Comparison of ENCODE assay signal across 1 cellular context in the genomic region with DNA sequence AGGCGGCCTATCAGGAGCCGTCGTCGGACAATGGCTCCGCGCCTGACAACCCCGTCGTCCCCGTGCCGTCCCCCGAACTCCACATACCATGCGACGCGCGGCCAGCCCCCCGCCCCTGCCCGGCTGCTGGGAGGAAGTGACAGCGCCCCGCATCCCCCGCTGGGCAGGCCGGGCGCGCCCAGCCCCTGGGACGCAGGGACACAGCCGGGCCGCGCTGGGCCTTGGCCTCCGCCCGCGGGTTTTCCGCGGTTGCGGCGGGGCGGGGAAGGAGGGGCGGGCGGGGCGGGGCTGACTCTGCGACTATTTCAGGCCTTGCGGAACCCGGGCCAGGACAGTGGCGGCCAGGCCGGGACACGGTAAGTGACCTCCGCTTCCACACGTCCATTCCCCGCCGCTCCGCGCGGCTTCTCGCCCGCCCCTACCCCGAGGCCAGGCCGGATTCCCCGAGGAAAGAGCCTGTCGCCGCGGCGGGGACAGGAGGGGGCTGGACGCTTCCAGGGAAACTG.
TF ChIP-seq lines count a peak whose summit lies in the region.

A gene with protein sequence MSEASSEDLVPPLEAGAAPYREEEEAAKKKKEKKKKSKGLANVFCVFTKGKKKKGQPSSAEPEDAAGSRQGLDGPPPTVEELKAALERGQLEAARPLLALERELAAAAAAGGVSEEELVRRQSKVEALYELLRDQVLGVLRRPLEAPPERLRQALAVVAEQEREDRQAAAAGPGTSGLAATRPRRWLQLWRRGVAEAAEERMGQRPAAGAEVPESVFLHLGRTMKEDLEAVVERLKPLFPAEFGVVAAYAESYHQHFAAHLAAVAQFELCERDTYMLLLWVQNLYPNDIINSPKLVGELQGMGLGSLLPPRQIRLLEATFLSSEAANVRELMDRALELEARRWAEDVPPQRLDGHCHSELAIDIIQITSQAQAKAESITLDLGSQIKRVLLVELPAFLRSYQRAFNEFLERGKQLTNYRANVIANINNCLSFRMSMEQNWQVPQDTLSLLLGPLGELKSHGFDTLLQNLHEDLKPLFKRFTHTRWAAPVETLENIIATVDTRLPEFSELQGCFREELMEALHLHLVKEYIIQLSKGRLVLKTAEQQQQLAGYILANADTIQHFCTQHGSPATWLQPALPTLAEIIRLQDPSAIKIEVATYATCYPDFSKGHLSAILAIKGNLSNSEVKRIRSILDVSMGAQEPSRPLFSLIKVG (plus strand): TSS at position 334 of the 506 bp plus-strand sequence. CDS start 2,997 bp downstream, outside the sequence.

TF ChIP-seq in IMR-90, 13 proteins besides CTCF, POLR2A, EP300 and RAD21:
- no peak for TF ChIP-seq NFE2L2 (IDR thresholded peaks at IDR 0.05; ENCODE audit: low read depth, low read length)
- no peak for TF ChIP-seq BHLHE40 (IDR thresholded peaks at IDR 0.05; ENCODE audit: low read depth, low read length)
- TF ChIP-seq RFX5 (IDR thresholded peaks at IDR 0.05; ENCODE audit: low read depth, low read length) = no peak
- TF ChIP-seq SMC3 (IDR thresholded peaks at IDR 0.05; ENCODE audit: low read depth, low read length) = no peak
- TF ChIP-seq FOS (IDR thresholded peaks at IDR 0.05; ENCODE audit: low read depth, low read length) = no peak
- no peak for TF ChIP-seq CEBPB (IDR thresholded peaks at IDR 0.05; ENCODE audit: low read depth, low read length)
- TF ChIP-seq, protein P1, sequence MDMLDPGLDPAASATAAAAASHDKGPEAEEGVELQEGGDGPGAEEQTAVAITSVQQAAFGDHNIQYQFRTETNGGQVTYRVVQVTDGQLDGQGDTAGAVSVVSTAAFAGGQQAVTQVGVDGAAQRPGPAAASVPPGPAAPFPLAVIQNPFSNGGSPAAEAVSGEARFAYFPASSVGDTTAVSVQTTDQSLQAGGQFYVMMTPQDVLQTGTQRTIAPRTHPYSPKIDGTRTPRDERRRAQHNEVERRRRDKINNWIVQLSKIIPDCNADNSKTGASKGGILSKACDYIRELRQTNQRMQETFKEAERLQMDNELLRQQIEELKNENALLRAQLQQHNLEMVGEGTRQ (IDR thresholded peaks at IDR 0.05; ENCODE audit: low read depth, low read length) = no peak
- TF ChIP-seq RCOR1 (IDR thresholded peaks at IDR 0.05; ENCODE audit: insufficient replicate concordance, low read length) = no peak
- no peak for TF ChIP-seq CHD1 (IDR thresholded peaks at IDR 0.05; ENCODE audit: low read depth, low read length)
- no peak for TF ChIP-seq MAZ (IDR thresholded peaks at IDR 0.05; ENCODE audit: borderline replicate concordance, low read depth, low read length)
- no peak for TF ChIP-seq MAFK (IDR thresholded peaks at IDR 0.05; ENCODE audit: low read depth, low read length)
- TF ChIP-seq, protein P2, sequence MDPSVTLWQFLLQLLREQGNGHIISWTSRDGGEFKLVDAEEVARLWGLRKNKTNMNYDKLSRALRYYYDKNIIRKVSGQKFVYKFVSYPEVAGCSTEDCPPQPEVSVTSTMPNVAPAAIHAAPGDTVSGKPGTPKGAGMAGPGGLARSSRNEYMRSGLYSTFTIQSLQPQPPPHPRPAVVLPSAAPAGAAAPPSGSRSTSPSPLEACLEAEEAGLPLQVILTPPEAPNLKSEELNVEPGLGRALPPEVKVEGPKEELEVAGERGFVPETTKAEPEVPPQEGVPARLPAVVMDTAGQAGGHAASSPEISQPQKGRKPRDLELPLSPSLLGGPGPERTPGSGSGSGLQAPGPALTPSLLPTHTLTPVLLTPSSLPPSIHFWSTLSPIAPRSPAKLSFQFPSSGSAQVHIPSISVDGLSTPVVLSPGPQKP (IDR thresholded peaks at IDR 0.05; ENCODE audit: borderline replicate concordance, low read depth, low read length) = no peak
- TF ChIP-seq MXI1 (IDR thresholded peaks at IDR 0.05; ENCODE audit: borderline replicate concordance, low read depth, low read length) = no peak
